ENCODE assay signal across 1 cellular context in the genomic region with DNA sequence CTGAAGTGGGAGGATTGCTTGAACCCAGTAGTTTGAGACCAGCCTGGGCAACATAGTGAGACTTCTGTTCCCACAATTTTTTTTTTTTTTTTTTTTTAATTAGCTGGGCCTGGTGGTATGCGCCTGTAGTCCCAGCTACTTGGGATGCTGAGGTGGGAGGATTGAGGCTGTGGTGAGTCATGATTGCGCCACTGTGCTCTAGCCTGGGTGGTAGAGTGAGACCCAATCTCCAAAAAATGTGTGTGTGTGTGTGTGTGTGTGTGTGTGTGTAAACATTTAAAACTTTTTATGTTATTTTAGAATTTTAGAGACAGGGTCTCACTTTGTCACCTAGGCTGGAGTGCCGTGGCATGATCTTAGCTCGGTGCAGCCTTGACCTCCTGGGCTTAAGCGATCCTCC.
TF ChIP-seq lines count a peak whose summit lies in the region.

No MANE protein-coding gene starts in this region.

TF ChIP-seq in H1, 55 proteins besides CTCF, POLR2A, EP300 and RAD21:
- TF ChIP-seq KDM5A (IDR thresholded peaks at IDR 0.05; ENCODE audit: low read length) (no peak), SRF (IDR thresholded peaks at IDR 0.05; ENCODE audit: low read depth, low read length) (no peak), CEBPB (IDR thresholded peaks at IDR 0.05; ENCODE audit: low read depth, low read length) (peak; percentile 34; the same call in 1 of the 2 replicates), SP2 (IDR thresholded peaks at IDR 0.05; ENCODE audit: low read length) (no peak), SIRT6 (IDR thresholded peaks at IDR 0.05; ENCODE audit: low read length) (no peak), CBX8 (IDR thresholded peaks at IDR 0.05; ENCODE audit: borderline replicate concordance, low read depth, low read length) (no peak), SIN3A (conservative IDR thresholded peaks at IDR 0.05 in 1 of 2, IDR thresholded peaks at IDR 0.05 in 1 of 2; ENCODE audit: low read depth in 1 of 2, low read length in 2 of 2) (no peak), JUND (IDR thresholded peaks at IDR 0.05; ENCODE audit: low read length) (peak; percentile 41; the same call in 1 of the 2 replicates)
TF ChIP-seq in H1: peak in this region for 2.
